Comparison of ENCODE assay signal across 25 cellular contexts in the genomic region with DNA sequence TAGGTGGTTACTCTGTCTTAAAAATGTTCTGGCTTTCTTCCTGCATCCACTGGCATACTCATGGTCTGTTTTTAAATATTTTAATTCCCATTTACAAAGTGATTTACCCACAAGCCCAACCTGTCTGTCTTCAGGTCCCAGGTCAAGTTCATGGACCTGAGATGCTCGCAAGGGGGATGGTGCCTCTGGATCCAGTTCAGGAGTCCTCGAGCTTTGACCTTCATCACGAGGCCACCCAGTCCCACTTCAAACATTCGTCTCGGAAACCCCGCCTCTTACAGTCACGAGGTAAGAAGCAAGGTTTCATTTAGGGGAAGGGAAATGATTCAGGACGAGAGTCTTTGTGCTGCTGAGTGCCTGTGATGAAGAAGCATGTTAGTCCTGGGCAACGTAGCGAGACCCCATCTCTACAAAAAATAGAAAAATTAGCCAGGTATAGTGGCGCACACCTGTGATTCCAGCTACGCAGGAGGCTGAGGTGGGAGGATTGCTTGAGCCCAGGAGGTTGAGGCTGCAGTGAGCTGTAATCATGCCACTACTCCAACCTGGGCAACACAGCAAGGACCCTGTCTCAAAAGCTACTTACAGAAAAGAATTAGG. TPM values are rescaled to one million over a fixed set of nuclear protein-coding genes. Genes with fewer than 3 reads are reported as not detected.
DNase-seq lines count a peak whose midpoint lies in the region; ATAC-seq, FAIRE-seq and TF ChIP-seq lines count a peak whose summit lies in the region.
"Had no signal": no experiment of that assay in that cellular context is flagged by ENCODE, and none has a peak within 500 bp of the region (broad histone marks: within the 10 kb centered on the region; RNA-seq: fewer than 3 reads in every experiment).

No MANE protein-coding gene starts in this region.

- 0 out of 4 replicates have a peak, but pooled peaks have one; percentile 19 to 23 for TF ChIP-seq POLR2A in HepG2 (IDR thresholded peaks at IDR 0.05; ENCODE audit: insufficient read depth in 1 of 2, low read depth in 2 of 2, low read length in 2 of 2)

- no peak for ATAC-seq in natural killer cell treated with Interleukin-12 subunit alpha and Interleukin-12 subunit beta and Interleukin-15 and Interleukin-18, amount 100 ng/mL, for 72 hours
- ATAC-seq in natural killer cell, result no peak
- ATAC-seq in HepG2, result peak; percentile 58
- ATAC-seq in HG03159 (IDR thresholded peaks at IDR 0.05; ENCODE audit: unreplicated experiment), result no peak

- DNase-seq in T-helper 1 cell (no peak), natural killer cell (no peak), HepG2 (ENCODE audit: low spot score) (peak; percentile 69), amygdala (lab: John Stamatoyannopoulos, UW) (no peak), foreskin fibroblast (no peak)
- no peak for DNase-seq in natural killer cell treated with Interleukin-12 subunit alpha and Interleukin-12 subunit beta and Interleukin-15 and Interleukin-18, amount 100 ng/mL, for 72 hours (ENCODE audit: low spot score)
- DNase-seq: ACHN; CD4-positive, alpha-beta T cell; COR-L47; DMS79; GOT3; HCEC 1CT; MV-4-11; NCI-H1105 treated with DMSO at 0.1 percent for 48 hours; NCI-H1694 treated with DMSO at 0.1 percent for 48 hours; NCI-H2081 treated with DMSO at 0.1 percent for 48 hours; NCI-H2171 treated with DMSO at 0.1 percent for 48 hours; NCI-H446; NCI-H526; Peyer's patch had no signal

- H3K36me3 Mint-ChIP-seq in T-helper 1 cell treated with Interleukin-12 subunit alpha and Interleukin-12 subunit beta and Interleukin-4 antibody, amounts not matched to agents 30 μg/mL and 1 μg/mL, for 36 hours (ENCODE audit: low read depth), result peaks cover 49% of the 10 kb centered on the region
- H3K36me3 Mint-ChIP-seq in natural killer cell treated with Interleukin-12 subunit alpha and Interleukin-12 subunit beta and Interleukin-15 and Interleukin-18, amount 100 ng/mL, for 72 hours, result peaks cover 4% of the 10 kb centered on the region
- no peaks in the 10 kb centered on the region for H3K36me3 Mint-ChIP-seq in natural killer cell

- peak in 1 of 2 experiments; percentile 87; a peak in 2 of 4 replicates for TF ChIP-seq EP300 in HepG2 (IDR thresholded peaks at IDR 0.05; ENCODE audit: low read depth in 2 of 2, low read length in 2 of 2)
- peak; percentile 14; the same call in 1 of the 2 replicates for TF ChIP-seq EP300 in HepG2 (CRISPR knock-in tag; IDR thresholded peaks at IDR 0.05; ENCODE audit: borderline replicate concordance)

- H3K4me2 ChIP-seq in HepG2 (ENCODE audit: low read depth, low read length), result no peak overlapping the region; the same call in 1 of the 2 replicates
- H3K4me2 ChIP-seq: BLaER1 had no signal

- CTCF ChIA-PET in HepG2 (lab: Yijun Ruan, JAX; ENCODE audit: low intra/inter-chr PET ratio, low total read pairs), result no interaction called here

- WGBS in HepG2 (ENCODE audit: low lambda C conversion rate), result 45% methylated on average over 12 of the region's 12 CpGs

- no peak overlapping the region for H3K4me3 Mint-ChIP-seq in T-helper 1 cell treated with Interleukin-12 subunit alpha and Interleukin-12 subunit beta and Interleukin-4 antibody, amounts not matched to agents 30 μg/mL and 1 μg/mL, for 36 hours
- peak overlapping the region; percentile 22 for H3K4me3 Mint-ChIP-seq in natural killer cell treated with Interleukin-12 subunit alpha and Interleukin-12 subunit beta and Interleukin-15 and Interleukin-18, amount 100 ng/mL, for 72 hours
- H3K4me3 Mint-ChIP-seq in natural killer cell, result no peak overlapping the region
- H3K4me3 Mint-ChIP-seq: CD4-positive, alpha-beta T cell; IgD-negative memory B cell had no signal

- H3K9ac ChIP-seq in HepG2 (ENCODE audit: insufficient read depth, low read depth, low read length), result no peak overlapping the region
- H3K9ac ChIP-seq: BLaER1 had no signal

- H4K20me1 ChIP-seq in HepG2 (ENCODE audit: insufficient read depth, low read length), result peaks cover 16% of the 10 kb centered on the region; the same call in 1 of the 2 replicates

- no peaks in the 10 kb centered on the region for H3K9me3 ChIP-seq in HepG2 (ENCODE audit: low read length)
- H3K9me3 ChIP-seq: BLaER1, Peyer's patch had no signal

- peaks cover 44% of the 10 kb centered on the region for H3K79me2 ChIP-seq in HepG2 (ENCODE audit: insufficient read depth, low read length)

- in situ Hi-C loops in HepG2 (cut with HindIII; ENCODE audit: extremely low pct_ligation_motif_present, low pct_unique_long_range_greater_than_20kb), result no loop called here

- peak overlapping the region; percentile 49 for H3K27ac ChIP-seq in HepG2 (ENCODE audit: extremely low read length, insufficient read depth, low read length)
- H3K27ac ChIP-seq: BLaER1 had no signal

- H3K9me3 Mint-ChIP-seq in T-helper 1 cell treated with Interleukin-12 subunit alpha and Interleukin-12 subunit beta and Interleukin-4 antibody, amounts not matched to agents 30 μg/mL and 1 μg/mL, for 36 hours, result no peaks in the 10 kb centered on the region
- H3K9me3 Mint-ChIP-seq in natural killer cell treated with Interleukin-12 subunit alpha and Interleukin-12 subunit beta and Interleukin-15 and Interleukin-18, amount 100 ng/mL, for 72 hours, result no peaks in the 10 kb centered on the region
- no peaks in the 10 kb centered on the region for H3K9me3 Mint-ChIP-seq in natural killer cell
- H3K9me3 Mint-ChIP-seq: CD4-positive, alpha-beta T cell; IgD-negative memory B cell had no signal

- FAIRE-seq in HepG2 (lab: Jason Lieb, UNC), result peak; percentile 23
- FAIRE-seq: GM19239 had no signal

- BruUV-seq in HepG2 (replicated peaks; lab: Mats Ljungman, UMichigan), result no TSS peak

- TF ChIP-seq CTCF in natural killer cell (IDR thresholded peaks at IDR 0.05) (no peak), HepG2 (CRISPR knock-in tag; IDR thresholded peaks at IDR 0.05) (no peak), foreskin fibroblast (IDR thresholded peaks at IDR 0.05; ENCODE audit: low read depth, low read length) (no peak)

- H3K27me3 ChIP-seq in HepG2 (ENCODE audit: control insufficient read depth in 1 of 2, insufficient read depth in 2 of 2, low read length in 2 of 2), result no peaks in the 10 kb centered on the region
- H3K27me3 ChIP-seq: BLaER1, Peyer's patch had no signal

- H3K4me3 ChIP-seq in HepG2 (replicated peaks in 1 of 3; ENCODE audit: insufficient read depth in 1 of 3, low read depth in 2 of 3, low read length in 3 of 3) (no peak overlapping the region), foreskin fibroblast (ENCODE audit: low read depth in 1 of 2, low read length in 2 of 2) (no peak overlapping the region)
- H3K4me3 ChIP-seq: BLaER1, Peyer's patch had no signal

- no peak overlapping the region for H2AFZ ChIP-seq in HepG2 (ENCODE audit: low read length)

- H3K4me1 ChIP-seq in HepG2 (ENCODE audit: insufficient read depth, low read length), result peaks cover 72% of the 10 kb centered on the region
- H3K4me1 ChIP-seq: BLaER1 had no signal

- POLR2A ChIA-PET in HepG2 (lab: Yijun Ruan, JAX), result interaction anchor here (0.6 to 1.6 kb wide), 14 partner anchors 9 to 30 kb away, joined by 3 to 24 read pairs (median 5); a partner anchor contains a TSS

- H3K27ac Mint-ChIP-seq in T-helper 1 cell treated with Interleukin-12 subunit alpha and Interleukin-12 subunit beta and Interleukin-4 antibody, amounts not matched to agents 30 μg/mL and 1 μg/mL, for 36 hours, result peak overlapping the region; percentile 49
- peak overlapping the region; percentile 76 to 77 for H3K27ac Mint-ChIP-seq in natural killer cell treated with Interleukin-12 subunit alpha and Interleukin-12 subunit beta and Interleukin-15 and Interleukin-18, amount 100 ng/mL, for 72 hours
- no peak overlapping the region for H3K27ac Mint-ChIP-seq in natural killer cell
- H3K27ac Mint-ChIP-seq: CD4-positive, alpha-beta T cell; IgD-negative memory B cell had no signal

- no peaks in the 10 kb centered on the region for H3K27me3 Mint-ChIP-seq in T-helper 1 cell treated with Interleukin-12 subunit alpha and Interleukin-12 subunit beta and Interleukin-4 antibody, amounts not matched to agents 30 μg/mL and 1 μg/mL, for 36 hours (ENCODE audit: low read depth)
- no peaks in the 10 kb centered on the region for H3K27me3 Mint-ChIP-seq in natural killer cell treated with Interleukin-12 subunit alpha and Interleukin-12 subunit beta and Interleukin-15 and Interleukin-18, amount 100 ng/mL, for 72 hours
- H3K27me3 Mint-ChIP-seq in natural killer cell (ENCODE audit: low read depth in 2 of 2), result no peaks in the 10 kb centered on the region
- H3K27me3 Mint-ChIP-seq: CD4-positive, alpha-beta T cell; IgD-negative memory B cell had no signal

- no peak for TF ChIP-seq RAD21 in HepG2 (CRISPR knock-in tag; IDR thresholded peaks at IDR 0.05)

- peaks cover 36% of the 10 kb centered on the region for H3K4me1 Mint-ChIP-seq in T-helper 1 cell treated with Interleukin-12 subunit alpha and Interleukin-12 subunit beta and Interleukin-4 antibody, amounts not matched to agents 30 μg/mL and 1 μg/mL, for 36 hours (ENCODE audit: low read depth)
- H3K4me1 Mint-ChIP-seq in natural killer cell treated with Interleukin-12 subunit alpha and Interleukin-12 subunit beta and Interleukin-15 and Interleukin-18, amount 100 ng/mL, for 72 hours (ENCODE audit: low read depth in 2 of 2), result peaks cover 13 to 25% of the 10 kb centered on the region in 2 donors
- peaks cover 6 to 7% of the 10 kb centered on the region in 2 donors for H3K4me1 Mint-ChIP-seq in natural killer cell

- peaks cover 20 to 61% of the 10 kb centered on the region in 2 experiments for H3K36me3 ChIP-seq in HepG2 (replicated peaks in 1 of 2; ENCODE audit: control insufficient read depth in 1 of 2, insufficient read depth in 2 of 2, low read length in 2 of 2)

- intact Hi-C loops in natural killer cell (cut with micrococcal nuclease), result no loop called here
- intact Hi-C loops in HepG2 (cut with micrococcal nuclease; ENCODE audit: unreplicated experiment), result no loop called here

RNA-seq across cellular contexts. Expression of a gene that starts 8.7 kb away (rescaled TPM):
- total RNA-seq in natural killer cell treated with Interleukin-12 subunit alpha and Interleukin-12 subunit beta and Interleukin-15 and Interleukin-18, amount 100 ng/mL, for 72 hours, result 10 to 100 TPM; 64.9 to 70.6 TPM
- total RNA-seq in natural killer cell, result 10 to 100 TPM; 57.6 to 62.5 (median 60.8) TPM
- 60.6 and 64.5 TPM in 2 replicates for total RNA-seq in HepG2 (2016; rRNA removed; fragmentation: Illumina TruSeq; extraction: Trizol)
- 591 and 606 TPM in 2 replicates for total RNA-seq in HepG2 (2016; cell fraction: cytosol; rRNA removed; fragmentation: Illumina TruSeq; extraction: Trizol; ENCODE audit: low read depth)
- 52.3 and 68.3 TPM in 2 replicates for total RNA-seq in HepG2 (2016; cell fraction: insoluble cytoplasmic fraction; rRNA removed; fragmentation: Illumina TruSeq; extraction: Trizol)
- 187 and 224 TPM in 2 replicates for total RNA-seq in HepG2 (2016; cell fraction: membrane; rRNA removed; fragmentation: Illumina TruSeq; extraction: Trizol)
- 44.7 and 53.4 TPM in 2 replicates for total RNA-seq in HepG2 (2016; cell fraction: nucleus; rRNA removed; fragmentation: Illumina TruSeq; extraction: Trizol)
- 46.0 and 46.4 TPM in 2 replicates for polyA plus RNA-seq in HepG2 (2011; rRNA removed)
- 21.4 and 28.4 TPM in 2 replicates for polyA plus RNA-seq in HepG2 (2011; cell fraction: cytosol; rRNA removed)
- 34.0 and 37.5 TPM in 2 replicates for polyA plus RNA-seq in HepG2 (2011; cell fraction: nucleus; rRNA removed)
- polyA plus RNA-seq in HepG2 (2012), result 28.8 and 32.8 TPM in 2 replicates
- 2.2 and 2.3 TPM in 2 replicates for polyA plus RNA-seq in HepG2 (2016; cell fraction: cytosol; fragmentation: Illumina TruSeq; extraction: Trizol; ENCODE audit: low read depth)
- polyA plus RNA-seq in HepG2 (2016; cell fraction: insoluble cytoplasmic fraction; fragmentation: Illumina TruSeq; extraction: Trizol; ENCODE audit: low read depth), result 25.2 and 27.2 TPM in 2 replicates
- 4.6 and 5.7 TPM in 2 replicates for polyA plus RNA-seq in HepG2 (2016; cell fraction: membrane; fragmentation: Illumina TruSeq; extraction: Trizol; ENCODE audit: low read depth)
- 83.3 and 87.6 TPM in 2 replicates for polyA plus RNA-seq in HepG2 (2016; cell fraction: nucleus; fragmentation: Illumina TruSeq; extraction: Trizol; ENCODE audit: insufficient read depth, low read depth)
- 56.7 and 119 TPM in 2 replicates for polyA minus RNA-seq in HepG2 (2011; rRNA and poly(A)+ RNA removed; ENCODE audit: low replicate concordance)
- 60.1 and 60.2 TPM in 2 replicates for polyA minus RNA-seq in HepG2 (2011; cell fraction: cytosol; rRNA and poly(A)+ RNA removed)
- 53.6 and 70.4 TPM in 2 replicates for polyA minus RNA-seq in HepG2 (2011; cell fraction: nucleus; rRNA and poly(A)+ RNA removed)

RNA-seq across cellular contexts. Expression of a gene that starts 25.5 kb away (rescaled TPM):
- total RNA-seq in natural killer cell treated with Interleukin-12 subunit alpha and Interleukin-12 subunit beta and Interleukin-15 and Interleukin-18, amount 100 ng/mL, for 72 hours, result 10 to 100 TPM in 1 of 2 donors, 1 to 10 TPM in 1; 8.7 to 11.0 TPM
- total RNA-seq in natural killer cell (1 to 10 TPM; 6.2 to 8.9 (median 7.2) TPM), HepG2 (2016; rRNA removed; fragmentation: Illumina TruSeq; extraction: Trizol) (10.0 and 11.8 TPM in 2 replicates)
- total RNA-seq in HepG2 (2016; cell fraction: cytosol; rRNA removed; fragmentation: Illumina TruSeq; extraction: Trizol; ENCODE audit: low read depth), result 3.2 and 3.8 TPM in 2 replicates
- total RNA-seq in HepG2 (2016; cell fraction: insoluble cytoplasmic fraction; rRNA removed; fragmentation: Illumina TruSeq; extraction: Trizol), result 9.0 and 11.1 TPM in 2 replicates
- total RNA-seq in HepG2 (2016; cell fraction: membrane; rRNA removed; fragmentation: Illumina TruSeq; extraction: Trizol), result 5.6 and 5.8 TPM in 2 replicates
- total RNA-seq in HepG2 (2016; cell fraction: nucleus; rRNA removed; fragmentation: Illumina TruSeq; extraction: Trizol), result 6.2 and 6.3 TPM in 2 replicates
- polyA plus RNA-seq in HepG2 (2011; rRNA removed), result 7.0 and 8.5 TPM in 2 replicates
- 6.5 and 7.7 TPM in 2 replicates for polyA plus RNA-seq in HepG2 (2011; cell fraction: cytosol; rRNA removed)
- polyA plus RNA-seq in HepG2 (2011; cell fraction: nucleus; rRNA removed), result 4.4 and 4.7 TPM in 2 replicates
- polyA plus RNA-seq in HepG2 (2012), result 5.6 and 6.7 TPM in 2 replicates
- 1.5 and 1.7 TPM in 2 replicates for polyA plus RNA-seq in HepG2 (2016; cell fraction: cytosol; fragmentation: Illumina TruSeq; extraction: Trizol; ENCODE audit: low read depth)
- polyA plus RNA-seq in HepG2 (2016; cell fraction: insoluble cytoplasmic fraction; fragmentation: Illumina TruSeq; extraction: Trizol; ENCODE audit: low read depth), result 10.0 and 11.5 TPM in 2 replicates
- 3.1 and 3.5 TPM in 2 replicates for polyA plus RNA-seq in HepG2 (2016; cell fraction: membrane; fragmentation: Illumina TruSeq; extraction: Trizol; ENCODE audit: low read depth)
- polyA plus RNA-seq in HepG2 (2016; cell fraction: nucleus; fragmentation: Illumina TruSeq; extraction: Trizol; ENCODE audit: insufficient read depth, low read depth), result 8.6 and 9.3 TPM in 2 replicates
- 4.0 and 4.9 TPM in 2 replicates for polyA minus RNA-seq in HepG2 (2011; rRNA and poly(A)+ RNA removed; ENCODE audit: low replicate concordance)
- 2.6 and 5.7 TPM in 2 replicates for polyA minus RNA-seq in HepG2 (2011; cell fraction: cytosol; rRNA and poly(A)+ RNA removed)
- polyA minus RNA-seq in HepG2 (2011; cell fraction: nucleus; rRNA and poly(A)+ RNA removed), result 3.1 and 4.2 TPM in 2 replicates

RNA-seq across cellular contexts. Expression of a gene that starts 48.3 kb away (rescaled TPM):
- not detected for total RNA-seq in natural killer cell treated with Interleukin-12 subunit alpha and Interleukin-12 subunit beta and Interleukin-15 and Interleukin-18, amount 100 ng/mL, for 72 hours
- total RNA-seq in natural killer cell (not detected), HepG2 (2016; rRNA removed; fragmentation: Illumina TruSeq; extraction: Trizol) (37.9 and 93.8 TPM in 2 replicates)
- total RNA-seq in HepG2 (2016; cell fraction: cytosol; rRNA removed; fragmentation: Illumina TruSeq; extraction: Trizol; ENCODE audit: low read depth), result 17.8 and 20.7 TPM in 2 replicates
- total RNA-seq in HepG2 (2016; cell fraction: insoluble cytoplasmic fraction; rRNA removed; fragmentation: Illumina TruSeq; extraction: Trizol), result 36.6 and 104 TPM in 2 replicates
- total RNA-seq in HepG2 (2016; cell fraction: membrane; rRNA removed; fragmentation: Illumina TruSeq; extraction: Trizol), result 16.5 and 17.6 TPM in 2 replicates
- 82.9 and 93.6 TPM in 2 replicates for total RNA-seq in HepG2 (2016; cell fraction: nucleus; rRNA removed; fragmentation: Illumina TruSeq; extraction: Trizol)
- polyA plus RNA-seq in HepG2 (2011; rRNA removed), result 229 and 265 TPM in 2 replicates
- polyA plus RNA-seq in HepG2 (2011; cell fraction: cytosol; rRNA removed), result 243 and 259 TPM in 2 replicates
- polyA plus RNA-seq in HepG2 (2011; cell fraction: nucleus; rRNA removed), result 151 and 156 TPM in 2 replicates
- polyA plus RNA-seq in HepG2 (2012), result 168 and 224 TPM in 2 replicates
- polyA plus RNA-seq in HepG2 (2016; cell fraction: cytosol; fragmentation: Illumina TruSeq; extraction: Trizol; ENCODE audit: low read depth), result 16.8 and 19.6 TPM in 2 replicates
- polyA plus RNA-seq in HepG2 (2016; cell fraction: insoluble cytoplasmic fraction; fragmentation: Illumina TruSeq; extraction: Trizol; ENCODE audit: low read depth), result 41.6 and 42.5 TPM in 2 replicates
- 14.9 and 16.4 TPM in 2 replicates for polyA plus RNA-seq in HepG2 (2016; cell fraction: membrane; fragmentation: Illumina TruSeq; extraction: Trizol; ENCODE audit: low read depth)
- polyA plus RNA-seq in HepG2 (2016; cell fraction: nucleus; fragmentation: Illumina TruSeq; extraction: Trizol; ENCODE audit: insufficient read depth, low read depth), result 151 and 165 TPM in 2 replicates
- 107 TPM in 1 of 2 replicates, not detected in the other for polyA minus RNA-seq in HepG2 (2011; rRNA and poly(A)+ RNA removed; ENCODE audit: low replicate concordance)
- polyA minus RNA-seq in HepG2 (2011; cell fraction: cytosol; rRNA and poly(A)+ RNA removed), result 58.9 and 79.4 TPM in 2 replicates
- polyA minus RNA-seq in HepG2 (2011; cell fraction: nucleus; rRNA and poly(A)+ RNA removed), result 47.1 and 78.2 TPM in 2 replicates
- total RNA-seq: CD4-positive, alpha-beta T cell had no signal
- polyA plus RNA-seq: IgD-negative memory B cell had no signal

RNA-seq across cellular contexts. Expression of a gene that starts 57.4 kb away (rescaled TPM):
- 10 to 100 TPM; 19.6 to 33.6 TPM for total RNA-seq in natural killer cell treated with Interleukin-12 subunit alpha and Interleukin-12 subunit beta and Interleukin-15 and Interleukin-18, amount 100 ng/mL, for 72 hours
- total RNA-seq in natural killer cell (10 to 100 TPM; 37.8 to 51.6 (median 49.0) TPM), HepG2 (2016; rRNA removed; fragmentation: Illumina TruSeq; extraction: Trizol) (53.2 and 56.9 TPM in 2 replicates)
- total RNA-seq in HepG2 (2016; cell fraction: cytosol; rRNA removed; fragmentation: Illumina TruSeq; extraction: Trizol; ENCODE audit: low read depth), result 14.5 and 17.2 TPM in 2 replicates
- 49.6 and 57.2 TPM in 2 replicates for total RNA-seq in HepG2 (2016; cell fraction: insoluble cytoplasmic fraction; rRNA removed; fragmentation: Illumina TruSeq; extraction: Trizol)
- total RNA-seq in HepG2 (2016; cell fraction: membrane; rRNA removed; fragmentation: Illumina TruSeq; extraction: Trizol), result 31.0 and 33.2 TPM in 2 replicates
- 75.6 and 79.7 TPM in 2 replicates for total RNA-seq in HepG2 (2016; cell fraction: nucleus; rRNA removed; fragmentation: Illumina TruSeq; extraction: Trizol)
- polyA plus RNA-seq in HepG2 (2011; rRNA removed), result 29.1 and 33.7 TPM in 2 replicates
- 14.7 and 19.2 TPM in 2 replicates for polyA plus RNA-seq in HepG2 (2011; cell fraction: cytosol; rRNA removed)
- polyA plus RNA-seq in HepG2 (2011; cell fraction: nucleus; rRNA removed), result 57.3 and 62.4 TPM in 2 replicates
- polyA plus RNA-seq in HepG2 (2012), result 30.0 and 30.2 TPM in 2 replicates
- polyA plus RNA-seq in HepG2 (2016; cell fraction: cytosol; fragmentation: Illumina TruSeq; extraction: Trizol; ENCODE audit: low read depth), result 5.1 and 5.2 TPM in 2 replicates
- polyA plus RNA-seq in HepG2 (2016; cell fraction: insoluble cytoplasmic fraction; fragmentation: Illumina TruSeq; extraction: Trizol; ENCODE audit: low read depth), result 35.8 and 38.2 TPM in 2 replicates
- 12.2 and 13.7 TPM in 2 replicates for polyA plus RNA-seq in HepG2 (2016; cell fraction: membrane; fragmentation: Illumina TruSeq; extraction: Trizol; ENCODE audit: low read depth)
- polyA plus RNA-seq in HepG2 (2016; cell fraction: nucleus; fragmentation: Illumina TruSeq; extraction: Trizol; ENCODE audit: insufficient read depth, low read depth), result 98.1 and 100 TPM in 2 replicates
- polyA minus RNA-seq in HepG2 (2011; rRNA and poly(A)+ RNA removed; ENCODE audit: low replicate concordance), result 32.6 and 73.5 TPM in 2 replicates
- 17.8 and 19.3 TPM in 2 replicates for polyA minus RNA-seq in HepG2 (2011; cell fraction: cytosol; rRNA and poly(A)+ RNA removed)
- polyA minus RNA-seq in HepG2 (2011; cell fraction: nucleus; rRNA and poly(A)+ RNA removed), result 103 and 106 TPM in 2 replicates

Comparison
In these comparisons a context has a peak if more than half of its experiments do, and no peak if none do; other contexts are left out.
1. H3K27ac Mint-ChIP-seq: peak in T-helper 1 cell treated with Interleukin-12 subunit alpha and Interleukin-12 subunit beta and Interleukin-4 antibody, amounts not matched to agents 30 μg/mL and 1 μg/mL, for 36 hours (single experiment) and natural killer cell treated with Interleukin-12 subunit alpha and Interleukin-12 subunit beta and Interleukin-15 and Interleukin-18, amount 100 ng/mL, for 72 hours (2 of 2); none in natural killer cell (0 of 2).
2. RNA of a gene that starts 48.3 kb away (total RNA-seq): 16.5 to 104 TPM in HepG2; not detected in natural killer cell treated with Interleukin-12 subunit alpha and Interleukin-12 subunit beta and Interleukin-15 and Interleukin-18, amount 100 ng/mL, for 72 hours and not detected in natural killer cell; every median in the first group is over 10 times any median in the second.